ENCODE assay signal across 22 cellular contexts in genomic region chr2:18814387-18814786, GRCh38.
A peak's percentile ranks its signal among the peaks of the same experiment; 100 is the strongest.
DNase-seq lines count a peak whose midpoint lies in the region; ATAC-seq and TF ChIP-seq lines count a peak whose summit lies in the region.
"Had no signal": no experiment of that assay in that cellular context is flagged by ENCODE, and none has a peak within 500 bp of the region (broad histone marks: within the 10 kb centered on the region; RNA-seq: fewer than 3 reads in every experiment).

No MANE protein-coding gene starts in this region.

- no peak for ATAC-seq in heart left ventricle

- peaks cover 6% of the 10 kb centered on the region for H3K36me3 Mint-ChIP-seq in MCF 10A (ENCODE audit: insufficient read depth, unreplicated experiment)
- H3K36me3 Mint-ChIP-seq in type B pancreatic cell, result no peaks in the 10 kb centered on the region
- H3K36me3 Mint-ChIP-seq: activated naive CD4-positive, alpha-beta T cell treated with anti-CD3 and anti-CD28 coated beads, Interleukin-2, amount 10 ng/mL, durations not matched to agents 7 days and 5 days had no signal

- no TSS peak for BruUV-seq in MCF 10A (replicated peaks; lab: Mats Ljungman, UMichigan)

- no peaks in the 10 kb centered on the region for H3K27me3 Mint-ChIP-seq in MCF 10A (ENCODE audit: insufficient read depth, unreplicated experiment)
- H3K27me3 Mint-ChIP-seq in type B pancreatic cell, result peaks cover 11% of the 10 kb centered on the region
- H3K27me3 Mint-ChIP-seq: activated CD4-positive, alpha-beta memory T cell treated with anti-CD3 and anti-CD28 coated beads, Interleukin-2, amount 10 ng/mL, durations not matched to agents 7 days and 5 days; activated naive CD4-positive, alpha-beta T cell treated with anti-CD3 and anti-CD28 coated beads, Interleukin-2, amount 10 ng/mL, durations not matched to agents 7 days and 5 days; activated T-cell treated with anti-CD3 and anti-CD28 coated beads, Interleukin-2, amount 50 U/mL, for 24 hours; progenitor cell of endocrine pancreas had no signal

- H3K27me3 ChIP-seq in breast epithelium (no peaks in the 10 kb centered on the region), heart left ventricle (no peaks in the 10 kb centered on the region)
- H3K27me3 ChIP-seq: tibial nerve had no signal

- CTCF ChIA-PET in MCF 10A (lab: Yijun Ruan, JAX), result no interaction called here

- DNase-seq in MCF 10A (ENCODE audit: unreplicated experiment) (peak; percentile 19), breast epithelium (ENCODE audit: low spot score in 2 of 2) (no peak), astrocyte of the spinal cord (ENCODE audit: low read depth, low spot score) (peak; percentile 89), foreskin fibroblast (peak; percentile 75 to 88), stromal cell of bone marrow (ENCODE audit: low read depth) (peak; percentile 89), heart left ventricle (no peak), occipital lobe (lab: John Stamatoyannopoulos, UW) (no peak), type B pancreatic cell (ENCODE audit: extremely low spot score, unreplicated experiment) (no peak)
- DNase-seq: activated CD4-positive, alpha-beta memory T cell treated with anti-CD3 and anti-CD28 coated beads, Interleukin-2, amount 10 ng/mL, durations not matched to agents 7 days and 5 days; activated naive CD4-positive, alpha-beta T cell treated with anti-CD3 and anti-CD28 coated beads, Interleukin-2, amount 10 ng/mL, durations not matched to agents 7 days and 5 days; activated T-cell treated with anti-CD3 and anti-CD28 coated beads, Interleukin-2, amount 50 U/mL, for 24 hours; DMS153; erythroblast; hypothalamus; mesendoderm; NCI-H187 treated with DMSO at 0.1 percent for 48 hours; NCI-H446 had no signal

- intact Hi-C loops in MCF 10A (cut with micrococcal nuclease), result no loop called here
- intact Hi-C loops in breast epithelium (cut with DNase I; ENCODE audit: low total_unique reads), result no loop called here
- intact Hi-C loops in heart left ventricle (cut with DNase I), result no loop called here

- H3K4me1 ChIP-seq in breast epithelium (no peaks in the 10 kb centered on the region), heart left ventricle (no peaks in the 10 kb centered on the region)
- H3K4me1 ChIP-seq: tibial nerve had no signal

- H3K4me1 Mint-ChIP-seq in MCF 10A (ENCODE audit: insufficient read depth, unreplicated experiment), result no peaks in the 10 kb centered on the region
- peaks cover under 1% of the 10 kb centered on the region for H3K4me1 Mint-ChIP-seq in type B pancreatic cell (ENCODE audit: unreplicated experiment)
- H3K4me1 Mint-ChIP-seq: activated CD4-positive, alpha-beta memory T cell treated with anti-CD3 and anti-CD28 coated beads, Interleukin-2, amount 10 ng/mL, durations not matched to agents 7 days and 5 days; activated naive CD4-positive, alpha-beta T cell treated with anti-CD3 and anti-CD28 coated beads, Interleukin-2, amount 10 ng/mL, durations not matched to agents 7 days and 5 days had no signal

- WGBS in heart left ventricle, 4 donors, result 74 to 85% (median 82%) methylated on average over 2 of the region's 2 CpGs

- H3K27ac ChIP-seq in breast epithelium (no peak overlapping the region), heart left ventricle (no peak overlapping the region)
- H3K27ac ChIP-seq: 22Rv1, tibial nerve, VCaP had no signal

- H3K9me3 Mint-ChIP-seq in MCF 10A (ENCODE audit: unreplicated experiment) (no peaks in the 10 kb centered on the region), type B pancreatic cell (no peaks in the 10 kb centered on the region)
- H3K9me3 Mint-ChIP-seq: activated CD4-positive, alpha-beta memory T cell treated with anti-CD3 and anti-CD28 coated beads, Interleukin-2, amount 10 ng/mL, durations not matched to agents 7 days and 5 days; activated naive CD4-positive, alpha-beta T cell treated with anti-CD3 and anti-CD28 coated beads, Interleukin-2, amount 10 ng/mL, durations not matched to agents 7 days and 5 days; activated T-cell treated with anti-CD3 and anti-CD28 coated beads, Interleukin-2, amount 50 U/mL, for 24 hours; nephron had no signal

- H3K36me3 ChIP-seq in breast epithelium, result no peaks in the 10 kb centered on the region
- H3K36me3 ChIP-seq in heart left ventricle, result no peaks in the 10 kb centered on the region
- H3K36me3 ChIP-seq: tibial nerve had no signal

- TF ChIP-seq CTCF in MCF 10A (IDR thresholded peaks at IDR 0.05; ENCODE audit: unreplicated experiment), result no peak
- no peak for TF ChIP-seq CTCF in breast epithelium (IDR thresholded peaks at IDR 0.05)
- no peak for TF ChIP-seq CTCF in astrocyte of the spinal cord (IDR thresholded peaks at IDR 0.05; ENCODE audit: low read depth, low read length)
- TF ChIP-seq CTCF in foreskin fibroblast (IDR thresholded peaks at IDR 0.05; ENCODE audit: low read depth, low read length), result no peak
- no peak for TF ChIP-seq CTCF in heart left ventricle (IDR thresholded peaks at IDR 0.05)
- no peak for TF ChIP-seq CTCF in type B pancreatic cell (conservative IDR thresholded peaks at IDR 0.05)

- POLR2A ChIA-PET in MCF 10A (lab: Yijun Ruan, JAX), result no interaction called here

- TF ChIP-seq POLR2A in breast epithelium (IDR thresholded peaks at IDR 0.05) (no peak), heart left ventricle (IDR thresholded peaks at IDR 0.05) (no peak)

- H3K4me3 ChIP-seq in breast epithelium, result no peak overlapping the region
- H3K4me3 ChIP-seq in astrocyte of the spinal cord (ENCODE audit: low read depth, low read length), result no peak overlapping the region
- H3K4me3 ChIP-seq in foreskin fibroblast (ENCODE audit: low read depth in 1 of 2, low read length in 2 of 2), result no peak overlapping the region
- H3K4me3 ChIP-seq in heart left ventricle, result no peak overlapping the region
- H3K4me3 ChIP-seq: tibial nerve had no signal

- in situ Hi-C loops in astrocyte of the spinal cord (cut with HindIII; ENCODE audit: low sequenced_read_pairs), result no loop called here

- H3K27ac Mint-ChIP-seq in MCF 10A (ENCODE audit: low read depth, unreplicated experiment) (no peak overlapping the region), type B pancreatic cell (no peak overlapping the region)
- H3K27ac Mint-ChIP-seq: activated CD4-positive, alpha-beta memory T cell treated with anti-CD3 and anti-CD28 coated beads, Interleukin-2, amount 10 ng/mL, durations not matched to agents 7 days and 5 days; activated naive CD4-positive, alpha-beta T cell treated with anti-CD3 and anti-CD28 coated beads, Interleukin-2, amount 10 ng/mL, durations not matched to agents 7 days and 5 days; activated T-cell treated with anti-CD3 and anti-CD28 coated beads, Interleukin-2, amount 50 U/mL, for 24 hours; nephron; progenitor cell of endocrine pancreas had no signal

- H3K4me3 Mint-ChIP-seq in MCF 10A (ENCODE audit: unreplicated experiment) (no peak overlapping the region), type B pancreatic cell (no peak overlapping the region)
- H3K4me3 Mint-ChIP-seq: activated CD4-positive, alpha-beta memory T cell treated with anti-CD3 and anti-CD28 coated beads, Interleukin-2, amount 10 ng/mL, durations not matched to agents 7 days and 5 days; activated naive CD4-positive, alpha-beta T cell treated with anti-CD3 and anti-CD28 coated beads, Interleukin-2, amount 10 ng/mL, durations not matched to agents 7 days and 5 days; activated T-cell treated with anti-CD3 and anti-CD28 coated beads, Interleukin-2, amount 50 U/mL, for 24 hours; nephron had no signal

- H3K9me3 ChIP-seq in breast epithelium (no peaks in the 10 kb centered on the region), heart left ventricle (no peaks in the 10 kb centered on the region)
- H3K9me3 ChIP-seq: tibial nerve had no signal

Comparison
In these comparisons a context has a peak if more than half of its experiments do, and no peak if none do; other contexts are left out.
1. DNase-seq: peak in MCF 10A (single experiment), astrocyte of the spinal cord (single experiment), foreskin fibroblast (2 of 2) and stromal cell of bone marrow (single experiment); none in breast epithelium (0 of 2), heart left ventricle (0 of 5), occipital lobe (single experiment) and type B pancreatic cell (single experiment).